In the genomic region with DNA sequence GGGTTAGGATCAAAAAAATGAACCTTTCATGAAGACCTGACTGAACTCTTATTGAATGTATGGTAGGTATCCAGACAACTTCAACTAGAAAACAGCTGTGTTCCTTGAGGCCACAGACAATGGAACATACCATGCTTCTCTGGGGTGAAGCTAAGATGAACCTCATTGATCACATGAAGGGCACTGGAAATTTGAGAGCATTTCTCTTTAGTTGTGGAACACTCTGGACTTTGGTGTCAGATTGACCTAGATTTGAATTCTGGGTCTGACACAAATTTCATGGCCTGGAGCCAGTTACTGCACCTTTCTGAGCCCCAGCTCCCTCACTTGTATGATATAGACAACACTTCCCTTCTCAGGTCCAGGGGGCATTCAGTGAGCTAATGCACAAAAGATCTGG, we compare ENCODE assay signal across 6 cellular contexts.
"Had no signal": no experiment of that assay in that cellular context is flagged by ENCODE, and none has a peak within 500 bp of the region (broad histone marks: within the 10 kb centered on the region; RNA-seq: fewer than 3 reads in every experiment).

No MANE protein-coding gene starts in this region.

- H3K4me1 Mint-ChIP-seq: IgD-negative memory B cell had no signal

- H3K4me3 Mint-ChIP-seq: HFFc6, IgD-negative memory B cell had no signal

- H3K27ac Mint-ChIP-seq: HFFc6, IgD-negative memory B cell had no signal

- DNase-seq: GM23248, GOT3, H7, HFFc6 had no signal

- H3K36me3 Mint-ChIP-seq: IgD-negative memory B cell had no signal

- ATAC-seq: HCT116 had no signal
